ENCODE assay signal across 8 cellular contexts in genomic region chr9:92669890-92670708, GRCh38. TPM values are rescaled to one million over a fixed set of nuclear protein-coding genes. Genes with fewer than 3 reads are reported as not detected.
DNase-seq lines count a peak whose midpoint lies in the region; ATAC-seq and TF ChIP-seq lines count a peak whose summit lies in the region.

Gene IPPK, minus strand, starts transcription at chr9:92670131. Its CDS starts 143 bp downstream, at chr9:92669988.

- H3K4me1 ChIP-seq in cardiac muscle cell (ENCODE audit: low read depth): peaks cover 4% of the 10 kb centered on the region
- no peaks in the 10 kb centered on the region for H3K4me1 ChIP-seq in parathyroid adenoma
- peaks cover 0 to 45% (median 17%) of the 10 kb centered on the region in 4 donors for H3K4me1 ChIP-seq in tibial nerve

- peak; percentile 100 for DNase-seq in GM13976 (ENCODE audit: low spot score)
- DNase-seq in NCI-H1436 treated with DMSO at 0.1 percent for 48 hours (lab: John Stamatoyannopoulos, UW): peak; percentile 91
- DNase-seq in T follicular helper cell (ENCODE audit: low read depth): peak; percentile 97
- peak; percentile 99 for DNase-seq in cardiac muscle cell (ENCODE audit: low read depth in 1 of 2, low spot score in 1 of 2)
- DNase-seq in tibial nerve (ENCODE audit: low spot score in 2 of 2): peak; percentile 95 to 97

- 0 to 1% (median 0%) methylated on average over 70 to 75 of the region's 75 CpGs for WGBS in adipose tissue, 3 donors
- 1% methylated on average over 58 to 64 of the region's 75 CpGs for WGBS in tibial nerve, 2 donors

- H3K4me3 ChIP-seq in cardiac muscle cell: peak within 1 kb of the TSS; percentile 91
- H3K4me3 ChIP-seq in parathyroid adenoma (ENCODE audit: low read depth, low read length): peak within 1 kb of the TSS; percentile 95
- peak within 1 kb of the TSS; percentile 62 to 96 (median 86) for H3K4me3 ChIP-seq in tibial nerve

- no peak for TF ChIP-seq CTCF in GM13976 (IDR thresholded peaks at IDR 0.05; ENCODE audit: borderline replicate concordance, control extremely low read depth, extremely low read depth, insufficient read depth, missing control alignments)
- no peak for TF ChIP-seq CTCF in cardiac muscle cell (IDR thresholded peaks at IDR 0.05; ENCODE audit: low read depth, low read length)
- TF ChIP-seq CTCF in parathyroid adenoma (IDR thresholded peaks at IDR 0.05): no peak
- TF ChIP-seq CTCF in tibial nerve (IDR thresholded peaks at IDR 0.05): peak in 2 of 5 experiments; percentile 37 to 66

- no peak within 1 kb of the TSS for H3K9ac ChIP-seq in parathyroid adenoma

- H3K4me2 ChIP-seq in parathyroid adenoma (ENCODE audit: low read length): peak within 1 kb of the TSS; percentile 83

- TF ChIP-seq POLR2A in tibial nerve (IDR thresholded peaks at IDR 0.05): peak; percentile 27 to 58

- H3K27ac ChIP-seq in adipose tissue (ENCODE audit: low read depth, low read length): peak within 1 kb of the TSS; percentile 36
- peak within 1 kb of the TSS; percentile 83 for H3K27ac ChIP-seq in cardiac muscle cell
- H3K27ac ChIP-seq in parathyroid adenoma: peak within 1 kb of the TSS; percentile 81
- peak within 1 kb of the TSS; percentile 39 to 94 (median 88) for H3K27ac ChIP-seq in tibial nerve

- H3K9me3 ChIP-seq in cardiac muscle cell (ENCODE audit: low read depth) (no peaks in the 10 kb centered on the region), parathyroid adenoma (ENCODE audit: control insufficient read depth, low read length) (no peaks in the 10 kb centered on the region), tibial nerve (no peaks in the 10 kb centered on the region)

- in situ Hi-C loops in GM13976 (cut with MboI; ENCODE audit: low sequenced_read_pairs, unreplicated experiment): no loop called here

- TF ChIP-seq EP300 in tibial nerve (IDR thresholded peaks at IDR 0.05): peak; percentile 94

- ATAC-seq in HG02852 (IDR thresholded peaks at IDR 0.05; ENCODE audit: unreplicated experiment): peak; percentile 94

- peak within 1 kb of the TSS; percentile 84 for H2AFZ ChIP-seq in parathyroid adenoma

- H3K36me3 ChIP-seq in cardiac muscle cell: no peaks in the 10 kb centered on the region
- H3K36me3 ChIP-seq in parathyroid adenoma (ENCODE audit: control insufficient read depth, insufficient read depth, low read length): no peaks in the 10 kb centered on the region
- peaks cover 0 to 15% (median 0%) of the 10 kb centered on the region in 3 donors for H3K36me3 ChIP-seq in tibial nerve

- peaks cover 2% of the 10 kb centered on the region for H3K79me2 ChIP-seq in parathyroid adenoma

- no peaks in the 10 kb centered on the region for H3K27me3 ChIP-seq in cardiac muscle cell
- no peaks in the 10 kb centered on the region for H3K27me3 ChIP-seq in parathyroid adenoma (ENCODE audit: control insufficient read depth, insufficient read depth, low read length)
- H3K27me3 ChIP-seq in tibial nerve: no peaks in the 10 kb centered on the region

RNA-seq across cellular contexts. Expression of gene IPPK, which starts in this region (rescaled TPM):
- polyA plus RNA-seq in adipose tissue (1 to 10 TPM; 1.7 to 7.4 (median 5.8) TPM), cardiac muscle cell (6.4 and 7.1 TPM in 2 replicates)
- total RNA-seq in cardiac muscle cell (7.0 and 7.8 TPM in 2 replicates), tibial nerve (10 to 100 TPM in 2 of 4 donors, 1 to 10 TPM in 2; 8.0 to 18.8 (median 11.0) TPM)

Comparison
In these comparisons a context has a peak if more than half of its experiments do, and no peak if none do; other contexts are left out.
1. Peak in every context shown above with its lines: DNase-seq, ATAC-seq, H3K4me3 ChIP-seq and H3K27ac ChIP-seq.
2. H3K27ac ChIP-seq: peak in every context shown above with its lines; median percentile 88 in tibial nerve; 83 in cardiac muscle cell; 81 in parathyroid adenoma; 36 in adipose tissue.